In the genomic region with DNA sequence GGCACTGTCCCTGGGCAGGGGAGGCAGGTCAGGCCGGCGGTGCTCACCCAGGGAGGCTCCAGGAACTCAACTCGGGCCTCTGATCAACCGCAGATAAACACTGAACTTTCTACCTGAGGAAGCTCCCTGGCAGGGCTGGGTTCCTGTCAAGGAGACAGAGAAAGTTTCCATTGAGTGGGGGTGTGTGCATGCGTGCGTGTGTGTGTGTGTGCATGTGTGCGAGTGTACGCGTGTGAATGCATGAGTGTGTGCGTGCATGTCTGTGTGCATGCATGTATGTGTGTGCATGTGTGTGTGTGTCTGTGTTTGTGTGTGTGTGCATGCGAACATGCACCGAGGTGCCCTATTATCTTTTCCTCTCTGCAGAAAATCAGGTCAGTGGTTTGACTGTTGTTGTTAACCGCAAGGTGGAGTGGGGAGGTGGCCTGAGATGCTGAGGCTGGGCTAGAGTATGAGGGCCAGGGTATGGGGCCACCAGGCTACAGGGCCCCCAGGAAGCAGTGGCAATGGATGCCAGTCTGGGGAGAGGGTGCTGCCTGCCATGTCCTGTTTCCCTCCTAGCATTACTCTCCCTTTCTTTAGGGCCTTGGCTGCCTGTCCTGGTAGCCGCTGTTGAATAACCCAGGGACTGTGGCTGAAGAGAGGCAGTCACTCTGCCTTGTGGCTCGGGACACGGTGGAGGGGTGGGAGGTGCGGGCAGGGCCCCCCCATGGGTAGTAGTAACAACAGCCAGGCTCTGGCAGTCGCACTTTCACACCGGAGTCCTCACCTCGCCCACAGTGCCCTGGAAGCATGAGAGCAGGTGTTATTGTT, we compare ENCODE assay signal across 7 cellular contexts. TPM values are rescaled to one million over a fixed set of nuclear protein-coding genes. Genes with fewer than 3 reads are reported as not detected.
DNase-seq lines count a peak whose midpoint lies in the region; ATAC-seq and TF ChIP-seq lines count a peak whose summit lies in the region.

No MANE protein-coding gene starts in this region.

- no peak for TF ChIP-seq CTCF in adrenal gland (IDR thresholded peaks at IDR 0.05)
- no peak for TF ChIP-seq CTCF in tibial nerve (IDR thresholded peaks at IDR 0.05)
- no peak for TF ChIP-seq CTCF in type B pancreatic cell (conservative IDR thresholded peaks at IDR 0.05)

- H3K27ac Mint-ChIP-seq in naive thymus-derived CD4-positive, alpha-beta T cell: peak overlapping the region; percentile 86 to 97 (median 94)
- H3K27ac Mint-ChIP-seq in type B pancreatic cell: no peak overlapping the region

- H3K4me3 ChIP-seq in adrenal gland (no peak overlapping the region), tibial nerve (no peak overlapping the region)
- H3K4me3 ChIP-seq in naive thymus-derived CD4-positive, alpha-beta T cell (ENCODE audit: low read length): peak overlapping the region; percentile 42

- H3K27me3 ChIP-seq in adrenal gland: no peaks in the 10 kb centered on the region
- H3K27me3 ChIP-seq in naive thymus-derived CD4-positive, alpha-beta T cell (ENCODE audit: control insufficient read depth in 2 of 2, insufficient read depth in 2 of 2, low read length in 2 of 2): no peaks in the 10 kb centered on the region
- no peaks in the 10 kb centered on the region for H3K27me3 ChIP-seq in tibial nerve

- no peaks in the 10 kb centered on the region for H3K36me3 ChIP-seq in adrenal gland (replicated peaks in 1 of 2)
- H3K36me3 ChIP-seq in naive thymus-derived CD4-positive, alpha-beta T cell (ENCODE audit: control insufficient read depth in 2 of 3, insufficient read depth in 3 of 3, low read length in 3 of 3): no peaks in the 10 kb centered on the region
- H3K36me3 ChIP-seq in tibial nerve: no peaks in the 10 kb centered on the region

- peaks cover 0 to 2% (median 0%) of the 10 kb centered on the region in 11 donors for H3K9me3 Mint-ChIP-seq in naive thymus-derived CD4-positive, alpha-beta T cell
- no peaks in the 10 kb centered on the region for H3K9me3 Mint-ChIP-seq in type B pancreatic cell

- DNase-seq in activated CD4-positive, alpha-beta T cell treated with anti-CD3 and anti-CD28 coated beads for 1 hour: peak; percentile 59
- peak in 2 of 7 donors; percentile 8 to 18 for DNase-seq in adrenal gland
- DNase-seq in naive thymus-derived CD4-positive, alpha-beta T cell: peak in 8 of 9 donors; percentile 68 to 93 (median 82)
- DNase-seq in tibial nerve (ENCODE audit: low spot score in 2 of 2): no peak
- no peak for DNase-seq in type B pancreatic cell (ENCODE audit: extremely low spot score, unreplicated experiment)
- DNase-seq in AG08395 (ENCODE audit: low spot score): no peak

- peak; percentile 73 for ATAC-seq in naive thymus-derived CD4-positive, alpha-beta T cell
- ATAC-seq in GM18498 (IDR thresholded peaks at IDR 0.05; ENCODE audit: unreplicated experiment): no peak

- CTCF ChIA-PET in naive thymus-derived CD4-positive, alpha-beta T cell (lab: Charles Lee): interaction anchor here (1.0 to 2.5 kb wide), 6 partner anchors 8 to 74 kb away, joined by 3 to 12 read pairs (median 4); no protein-coding TSS in a partner anchor

- peaks cover 0 to under 1% (median 0%) of the 10 kb centered on the region in 5 donors for H3K27me3 Mint-ChIP-seq in naive thymus-derived CD4-positive, alpha-beta T cell
- peaks cover under 1% of the 10 kb centered on the region for H3K27me3 Mint-ChIP-seq in type B pancreatic cell

- intact Hi-C loops in adrenal gland (cut with DNase I): no loop called here
- intact Hi-C loops in naive thymus-derived CD4-positive, alpha-beta T cell (cut with micrococcal nuclease): loop anchor here (1.0 to 2.0 kb wide), 3 partner anchors 8 to 20 kb away; no protein-coding TSS in a partner anchor

- 69 to 87% (median 84%) methylated on average over 18 to 20 of the region's 20 CpGs for WGBS in adrenal gland, 4 donors
- WGBS in tibial nerve, 2 donors: 82 to 94% methylated on average over 13 to 20 of the region's 20 CpGs

- TF ChIP-seq POLR2A in adrenal gland (IDR thresholded peaks at IDR 0.05): no peak
- no peak for TF ChIP-seq POLR2A in tibial nerve (IDR thresholded peaks at IDR 0.05)

- no peaks in the 10 kb centered on the region for H3K9me3 ChIP-seq in adrenal gland (replicated peaks in 1 of 3)
- H3K9me3 ChIP-seq in naive thymus-derived CD4-positive, alpha-beta T cell (ENCODE audit: control insufficient read depth in 2 of 3, low read length in 3 of 3): no peaks in the 10 kb centered on the region
- no peaks in the 10 kb centered on the region for H3K9me3 ChIP-seq in tibial nerve

- peaks cover 59 to 94% (median 87%) of the 10 kb centered on the region in 7 donors for H3K4me1 Mint-ChIP-seq in naive thymus-derived CD4-positive, alpha-beta T cell
- H3K4me1 Mint-ChIP-seq in type B pancreatic cell (ENCODE audit: unreplicated experiment): peaks cover 30% of the 10 kb centered on the region

- H3K4me1 ChIP-seq in adrenal gland (replicated peaks in 1 of 2) (peaks cover 31 to 55% of the 10 kb centered on the region in 2 donors), tibial nerve (peaks cover 9 to 80% (median 64%) of the 10 kb centered on the region in 4 donors)
- peaks cover 64 to 81% of the 10 kb centered on the region in 2 donors for H3K4me1 ChIP-seq in naive thymus-derived CD4-positive, alpha-beta T cell (ENCODE audit: control insufficient read depth in 2 of 2, insufficient read depth in 2 of 2, low read length in 2 of 2)

- peak overlapping the region; percentile 8 to 97 (median 86) for H3K27ac ChIP-seq in adrenal gland
- H3K27ac ChIP-seq in naive thymus-derived CD4-positive, alpha-beta T cell (ENCODE audit: low read depth, low read length): peak overlapping the region; percentile 68
- peak overlapping the region; percentile 85 to 97 (median 90) for H3K27ac ChIP-seq in tibial nerve

- peaks cover 0 to 8% (median 0%) of the 10 kb centered on the region in 5 donors for H3K36me3 Mint-ChIP-seq in naive thymus-derived CD4-positive, alpha-beta T cell
- H3K36me3 Mint-ChIP-seq in type B pancreatic cell: no peaks in the 10 kb centered on the region

- peak overlapping the region; percentile 79 to 90 (median 84) for H3K4me3 Mint-ChIP-seq in naive thymus-derived CD4-positive, alpha-beta T cell
- H3K4me3 Mint-ChIP-seq in type B pancreatic cell: no peak overlapping the region

- TF ChIP-seq EP300 in tibial nerve (IDR thresholded peaks at IDR 0.05): no peak

- POLR2A ChIA-PET in naive thymus-derived CD4-positive, alpha-beta T cell (lab: Charles Lee): interaction anchor here (0.6 to 45.4 kb wide), 11 partner anchors 9 to 219 kb away, joined by 3 to 2132 read pairs (median 5); partner anchors contain the start of gene CCR7

RNA-seq across cellular contexts. Expression of gene CCR7, which starts 24.0 kb away (rescaled TPM):
- total RNA-seq in adrenal gland: 1 to 10 TPM in 1 of 8 donors, under 1 TPM in 5, not detected in 2; 0.14 to 1.0 (median 0.49) TPM
- under 1 TPM; 0.11 to 0.40 (median 0.30) TPM for polyA plus RNA-seq in adrenal gland
- total RNA-seq in naive thymus-derived CD4-positive, alpha-beta T cell: 100 to 1,000 TPM; 153 to 675 (median 262) TPM
- polyA plus RNA-seq in naive thymus-derived CD4-positive, alpha-beta T cell: 1,000 to 10,000 TPM; 1,350 to 2,301 TPM
- total RNA-seq in tibial nerve: 1 to 10 TPM in 1 of 4 donors, not detected in 3; 1.5 TPM
- not detected in 2 replicates for total RNA-seq in type B pancreatic cell (ENCODE audit: low replicate concordance)

RNA-seq across cellular contexts. Expression of gene TNS4, which starts 39.8 kb away (rescaled TPM):
- total RNA-seq in adrenal gland (under 1 TPM in 3 of 8 donors, not detected in 5; 0.11 to 0.32 (median 0.14) TPM), tibial nerve (under 1 TPM in 1 of 4 donors, not detected in 3; 0.30 TPM), type B pancreatic cell (ENCODE audit: low replicate concordance) (1.8 and 2.3 TPM in 2 replicates)
- under 1 TPM in 2 of 3 donors, not detected in 1; 0.07 to 0.08 TPM for polyA plus RNA-seq in adrenal gland
- 10 to 100 TPM in 1 of 5 experiments, 1 to 10 TPM in 2, not detected in 2; 1.2 to 10.3 (median 1.3) TPM for total RNA-seq in naive thymus-derived CD4-positive, alpha-beta T cell
- not detected for polyA plus RNA-seq in naive thymus-derived CD4-positive, alpha-beta T cell

Comparison
In these comparisons a context has a peak if more than half of its experiments do, and no peak if none do; other contexts are left out.
1. DNase-seq: peak in activated CD4-positive, alpha-beta T cell treated with anti-CD3 and anti-CD28 coated beads for 1 hour (single experiment) and naive thymus-derived CD4-positive, alpha-beta T cell (8 of 9); none in tibial nerve (0 of 2), type B pancreatic cell (single experiment) and AG08395 (single experiment).
2. RNA of gene CCR7, which starts 24.0 kb away (total RNA-seq): 153 to 675 TPM in naive thymus-derived CD4-positive, alpha-beta T cell; 0.14 to 1.0 TPM in adrenal gland, not detected in type B pancreatic cell and 1.5 TPM in tibial nerve; every median in the first group is over 10 times any median in the second.
3. intact Hi-C loops: an anchor here in naive thymus-derived CD4-positive, alpha-beta T cell (1.0 to 2.0 kb wide); none called in adrenal gland.
4. Peak in every context shown above with its lines, with median percentiles within 50 percentile points of each other: H3K27ac ChIP-seq.